ENCODE assay signal across 27 cellular contexts in the genomic region with DNA sequence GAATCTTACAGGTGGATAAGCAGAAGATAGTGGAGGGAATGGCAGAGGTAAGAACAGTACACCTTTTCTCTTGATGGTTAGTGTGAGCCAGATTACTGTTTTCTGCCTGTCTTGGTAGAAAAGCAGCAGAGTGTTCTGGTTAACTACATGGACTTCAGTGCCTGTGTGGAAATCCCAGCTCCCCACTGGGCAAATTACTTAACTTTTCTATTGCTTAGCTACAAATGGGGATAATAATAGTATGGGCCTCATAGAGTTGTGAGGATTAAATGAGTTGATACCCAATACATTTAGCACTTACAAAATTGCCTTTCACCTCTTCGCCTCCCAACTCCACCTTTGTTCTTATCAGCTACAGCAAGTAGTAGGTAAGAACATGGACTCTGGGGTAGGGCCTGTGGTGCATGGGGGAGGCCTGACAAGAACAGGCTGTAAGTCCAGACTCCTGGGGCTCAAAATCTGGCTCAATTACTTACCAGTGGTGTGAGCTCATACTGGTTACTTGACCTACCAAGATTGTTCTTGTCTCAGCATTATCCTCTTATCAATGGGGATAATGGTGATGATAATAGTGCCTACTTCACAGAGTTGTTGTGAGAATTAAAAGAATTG.
"Had no signal": no experiment of that assay in that cellular context is flagged by ENCODE, and none has a peak within 500 bp of the region (broad histone marks: within the 10 kb centered on the region; RNA-seq: fewer than 3 reads in every experiment).

No MANE protein-coding gene starts in this region.

- H3K36me3 ChIP-seq: brain microvascular endothelial cell, colonic mucosa, esophagus muscularis mucosa, gastrocnemius medialis had no signal

- H3K4me1 Mint-ChIP-seq: activated B cell treated with CpG ODN at 0.5 μM for 24 hours; activated T-helper 17 cell treated with anti-CD3 and anti-CD28 coated beads, Interleukin-2, amount 50 U/mL, for 72 hours had no signal

- H3K36me3 Mint-ChIP-seq: activated naive CD8-positive, alpha-beta T cell had no signal

- H3K27ac ChIP-seq: brain microvascular endothelial cell, colonic mucosa, esophagus muscularis mucosa, foreskin keratinocyte, gastrocnemius medialis, VCaP had no signal

- H3K4me3 ChIP-seq: colonic mucosa, esophagus muscularis mucosa, gastrocnemius medialis had no signal

- H3K9me3 Mint-ChIP-seq: activated B cell treated with CpG ODN at 0.5 μM for 24 hours; activated CD8-positive, alpha-beta T cell treated with anti-CD3 and anti-CD28 coated beads for 36 hours; activated T-cell treated with anti-CD3 and anti-CD28 coated beads, Interleukin-2, amount 50 U/mL, for 4 hours; activated T-helper 17 cell treated with anti-CD3 and anti-CD28 coated beads, Interleukin-2, amount 50 U/mL, for 72 hours had no signal

- H3K27me3 ChIP-seq: brain microvascular endothelial cell, colonic mucosa, esophagus muscularis mucosa, gastrocnemius medialis had no signal

- DNase-seq: activated B cell treated with CpG ODN at 0.5 μM for 24 hours; activated CD4-positive, alpha-beta T cell treated with anti-CD3 and anti-CD28 coated beads for 48 hours; activated CD4-positive, alpha-beta T cell treated with anti-CD3 and anti-CD28 coated beads, Interleukin-2, amount 50 U/mL, for 1 hour; activated CD4-positive, alpha-beta T cell treated with anti-CD3 and anti-CD28 coated beads, Interleukin-2, amount 50 U/mL, for 48 hours; activated CD8-positive, alpha-beta memory T cell treated with anti-CD3 and anti-CD28 coated beads for 24 hours; activated CD8-positive, alpha-beta T cell treated with anti-CD3 and anti-CD28 coated beads for 36 hours; activated effector memory CD4-positive, alpha-beta T cell treated with Interleukin-2 at 50 U/mL for 16 hours; activated gamma-delta T cell treated with Interleukin-2 at 50 U/mL for 16 hours; activated naive CD4-positive, alpha-beta T cell treated with anti-CD3 and anti-CD28 coated beads, Interleukin-2, amount 50 U/mL, for 16 hours; activated naive CD4-positive, alpha-beta T cell treated with Interleukin-2 at 50 U/mL for 16 hours; activated T-cell treated with anti-CD3 and anti-CD28 coated beads, Interleukin-2, amount 50 U/mL, for 4 hours; amniotic stem cell; anterior cingulate cortex; brain microvascular endothelial cell; caudate nucleus; colonic mucosa; effector CD8-positive, alpha-beta T cell; erythroblast; foreskin keratinocyte; gastrocnemius medialis; T-helper 1 cell; T-helper 2 cell had no signal

- ATAC-seq: activated CD4-positive, CD25-positive, alpha-beta regulatory T cell treated with anti-CD3 and anti-CD28 coated beads, Interleukin-2, amount 50 U/mL, for 24 hours; activated CD8-positive, alpha-beta T cell treated with anti-CD3 and anti-CD28 coated beads for 36 hours; activated T-cell treated with anti-CD3 and anti-CD28 coated beads, Interleukin-2, amount 50 U/mL, for 4 hours; activated T-helper 17 cell treated with anti-CD3 and anti-CD28 coated beads, Interleukin-2, amount 50 U/mL, for 72 hours; foreskin keratinocyte; gastrocnemius medialis had no signal

- H3K4me1 ChIP-seq: colonic mucosa had no signal

- H3K27ac Mint-ChIP-seq: activated B cell treated with CpG ODN at 0.5 μM for 24 hours; activated CD8-positive, alpha-beta T cell treated with anti-CD3 and anti-CD28 coated beads for 36 hours; activated naive CD8-positive, alpha-beta T cell; activated T-helper 17 cell treated with anti-CD3 and anti-CD28 coated beads, Interleukin-2, amount 50 U/mL, for 72 hours had no signal

- H3K9me3 ChIP-seq: colonic mucosa, esophagus muscularis mucosa, gastrocnemius medialis had no signal

- H3K4me3 Mint-ChIP-seq: activated B cell treated with CpG ODN at 0.5 μM for 24 hours; activated CD8-positive, alpha-beta T cell treated with anti-CD3 and anti-CD28 coated beads for 36 hours; activated naive CD8-positive, alpha-beta T cell; activated T-cell treated with anti-CD3 and anti-CD28 coated beads, Interleukin-2, amount 50 U/mL, for 4 hours; activated T-helper 17 cell treated with anti-CD3 and anti-CD28 coated beads, Interleukin-2, amount 50 U/mL, for 72 hours had no signal
